Comparison of ENCODE assay signal across 37 cellular contexts in genomic region chr2:905833-906140, GRCh38. TPM values are rescaled to one million over a fixed set of nuclear protein-coding genes. Genes with fewer than 3 reads are reported as not detected.
"Had no signal": no experiment of that assay in that cellular context is flagged by ENCODE, and none has a peak within 500 bp of the region (broad histone marks: within the 10 kb centered on the region; RNA-seq: fewer than 3 reads in every experiment).

No MANE protein-coding gene starts in this region.

- H3K27ac ChIP-seq: brain microvascular endothelial cell, PC-9, RWPE1, WERI-Rb-1 had no signal

- H3K4me1 Mint-ChIP-seq: activated CD4-positive, alpha-beta memory T cell treated with anti-CD3 and anti-CD28 coated beads, Interleukin-2, amount 10 ng/mL, durations not matched to agents 7 days and 5 days; activated T-helper 17 cell treated with anti-CD3 and anti-CD28 coated beads, Interleukin-2, amount 50 U/mL, for 72 hours had no signal

- H3K27me3 ChIP-seq: brain microvascular endothelial cell had no signal

- H3K9me3 Mint-ChIP-seq: activated T-helper 17 cell treated with anti-CD3 and anti-CD28 coated beads, Interleukin-2, amount 50 U/mL, for 72 hours had no signal

- H3K27me3 Mint-ChIP-seq: activated CD4-positive, alpha-beta memory T cell treated with anti-CD3 and anti-CD28 coated beads, Interleukin-2, amount 10 ng/mL, durations not matched to agents 7 days and 5 days; activated naive CD8-positive, alpha-beta T cell treated with anti-CD3 and anti-CD28 coated beads for 36 hours; activated T-helper 17 cell treated with anti-CD3 and anti-CD28 coated beads, Interleukin-2, amount 50 U/mL, for 72 hours had no signal

- H3K4me3 ChIP-seq: PC-9 had no signal

- DNase-seq: activated CD4-positive, alpha-beta memory T cell treated with anti-CD3 and anti-CD28 coated beads, Interleukin-2, amount 10 ng/mL, durations not matched to agents 7 days and 5 days; activated CD4-positive, alpha-beta T cell treated with anti-CD3 and anti-CD28 coated beads for 1 hour; activated CD4-positive, alpha-beta T cell treated with anti-CD3 and anti-CD28 coated beads for 48 hours; activated CD4-positive, CD25-positive, alpha-beta regulatory T cell; activated effector memory CD4-positive, alpha-beta T cell treated with anti-CD3 and anti-CD28 coated beads, Interleukin-2, amount 50 U/mL, for 16 hours; activated naive CD4-positive, alpha-beta T cell; activated naive CD4-positive, alpha-beta T cell treated with anti-CD3 and anti-CD28 coated beads, Interleukin-2, amount 50 U/mL, for 16 hours; activated naive CD8-positive, alpha-beta T cell treated with anti-CD3 and anti-CD28 coated beads for 36 hours; activated T-cell treated with anti-CD3 and anti-CD28 coated beads, Interleukin-2, amount 50 U/mL, for 72 hours; amniotic stem cell; aorta; brain microvascular endothelial cell; central memory CD4-positive, alpha-beta T cell; Karpas-422; KBM-7; NCI-H1105 treated with DMSO at 0.1 percent for 48 hours; NCI-H1436; NCI-H1694; NCI-H1930; NCI-H2171 treated with DMSO at 0.1 percent for 48 hours; NCI-H2227 treated with DMSO at 0.1 percent for 48 hours; NCI-H446; NCI-H526 treated with DMSO at 0.1 percent for 48 hours; NCI-H774; PC-9; SIG-M5; SW 1271; T-helper 1 cell; T-helper 2 cell; T-helper 9 cell had no signal

- H3K4me3 Mint-ChIP-seq: activated CD4-positive, alpha-beta memory T cell treated with anti-CD3 and anti-CD28 coated beads, Interleukin-2, amount 10 ng/mL, durations not matched to agents 7 days and 5 days; activated naive CD8-positive, alpha-beta T cell treated with anti-CD3 and anti-CD28 coated beads for 36 hours; activated T-cell treated with anti-CD3 and anti-CD28 coated beads, Interleukin-2, amount 50 U/mL, for 72 hours; activated T-helper 17 cell treated with anti-CD3 and anti-CD28 coated beads, Interleukin-2, amount 50 U/mL, for 72 hours had no signal

- ATAC-seq: activated T-cell treated with anti-CD3 and anti-CD28 coated beads, Interleukin-2, amount 50 U/mL, for 72 hours; activated T-helper 17 cell treated with anti-CD3 and anti-CD28 coated beads, Interleukin-2, amount 50 U/mL, for 72 hours; Right ventricle myocardium inferior had no signal

- H3K36me3 ChIP-seq: brain microvascular endothelial cell, WERI-Rb-1 had no signal

- H3K27ac Mint-ChIP-seq: activated CD4-positive, alpha-beta memory T cell treated with anti-CD3 and anti-CD28 coated beads, Interleukin-2, amount 10 ng/mL, durations not matched to agents 7 days and 5 days; activated naive CD8-positive, alpha-beta T cell treated with anti-CD3 and anti-CD28 coated beads for 36 hours; activated T-cell treated with anti-CD3 and anti-CD28 coated beads, Interleukin-2, amount 50 U/mL, for 72 hours; activated T-helper 17 cell treated with anti-CD3 and anti-CD28 coated beads, Interleukin-2, amount 50 U/mL, for 72 hours had no signal

RNA-seq across cellular contexts. Expression of gene SNTG2, which starts 44.9 kb away (rescaled TPM):
- total RNA-seq: MCF 10A, OCI-LY7, PC-9, SK-MEL-5 had no signal
- polyA plus RNA-seq: aorta had no signal
